16 cellular contexts compared by ENCODE assay signal in the genomic region with DNA sequence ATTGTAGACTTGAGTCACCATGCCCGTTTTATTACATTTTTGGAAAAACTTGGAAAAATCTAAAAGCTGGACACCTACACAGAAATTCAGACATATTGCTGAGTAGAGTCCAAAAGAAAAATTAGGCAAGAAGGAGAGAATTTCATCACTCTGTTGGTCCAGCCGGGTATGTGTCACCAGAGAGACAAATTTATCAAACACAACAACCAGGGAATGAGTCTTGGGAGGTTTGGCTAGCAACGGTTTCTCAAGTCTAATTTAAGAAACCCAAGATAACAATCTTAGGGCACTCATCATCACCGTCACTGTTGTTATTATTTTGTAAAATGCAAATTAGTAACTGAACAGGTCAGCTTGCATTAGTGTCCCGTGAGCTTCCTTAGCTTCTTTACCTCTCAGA. TPM values are rescaled to one million over a fixed set of nuclear protein-coding genes. Genes with fewer than 3 reads are reported as not detected.
DNase-seq lines count a peak whose midpoint lies in the region; TF ChIP-seq lines count a peak whose summit lies in the region.
"Had no signal": no experiment of that assay in that cellular context is flagged by ENCODE, and none has a peak within 500 bp of the region (broad histone marks: within the 10 kb centered on the region; RNA-seq: fewer than 3 reads in every experiment).

No MANE protein-coding gene starts in this region.

- H3K27me3 ChIP-seq in BLaER1 treated with 17β-estradiol and CSF1 and Interleukin-3, amounts not matched to agents 10 nM and 100 nM, result no peaks in the 10 kb centered on the region
- peaks cover 42% of the 10 kb centered on the region for H3K27me3 ChIP-seq in osteoblast (ENCODE audit: insufficient read depth, low read length)
- H3K27me3 ChIP-seq: right atrium auricular region, transverse colon had no signal

- no peak for TF ChIP-seq CTCF in osteoblast (IDR thresholded peaks at IDR 0.05; ENCODE audit: extremely low read depth, low read depth, low read length)
- TF ChIP-seq CTCF in nephron progenitor cell (IDR thresholded peaks at IDR 0.05), result no peak
- TF ChIP-seq CTCF in chondrocyte (IDR thresholded peaks at IDR 0.05), result no peak

- peak overlapping the region in 7 of 11 experiments; percentile 9 to 38 (median 29); a peak in 8 of 22 replicates for H3K4me2 ChIP-seq in BLaER1 treated with 17β-estradiol and CSF1 and Interleukin-3, amounts not matched to agents 10 nM and 100 nM
- peak overlapping the region; percentile 63 for H3K4me2 ChIP-seq in osteoblast (ENCODE audit: insufficient read depth, low read length)

- H3K4me3 Mint-ChIP-seq in nephron progenitor cell (no peak overlapping the region), chondrocyte (ENCODE audit: unreplicated experiment) (no peak overlapping the region)

- H3K36me3 Mint-ChIP-seq in nephron progenitor cell (ENCODE audit: low read depth) (no peaks in the 10 kb centered on the region), chondrocyte (ENCODE audit: low read depth) (peaks cover 1% of the 10 kb centered on the region)

- H3K27me3 Mint-ChIP-seq in nephron progenitor cell (ENCODE audit: low read depth, poor library complexity) (peaks cover 11% of the 10 kb centered on the region), chondrocyte (ENCODE audit: low read depth) (peaks cover 21% of the 10 kb centered on the region)

- no peak overlapping the region for H3K27ac ChIP-seq in BLaER1 treated with 17β-estradiol and CSF1 and Interleukin-3, amounts not matched to agents 10 nM and 100 nM
- peak overlapping the region; percentile 79 for H3K27ac ChIP-seq in osteoblast (ENCODE audit: low read depth, low read length)
- H3K27ac ChIP-seq: right atrium auricular region, transverse colon had no signal

- H3K4me3 ChIP-seq in BLaER1 treated with 17β-estradiol and CSF1 and Interleukin-3, amounts not matched to agents 10 nM and 100 nM, result no peak overlapping the region
- no peak overlapping the region for H3K4me3 ChIP-seq in osteoblast (ENCODE audit: insufficient read depth, low read length)
- H3K4me3 ChIP-seq: right atrium auricular region, transverse colon had no signal

- H3K9ac ChIP-seq in BLaER1 treated with 17β-estradiol and CSF1 and Interleukin-3, amounts not matched to agents 10 nM and 100 nM, result no peak overlapping the region

- H3K27ac Mint-ChIP-seq in nephron progenitor cell, result no peak overlapping the region
- no peak overlapping the region for H3K27ac Mint-ChIP-seq in chondrocyte (ENCODE audit: unreplicated experiment)

- H3K36me3 ChIP-seq in BLaER1 treated with 17β-estradiol and CSF1 and Interleukin-3, amounts not matched to agents 10 nM and 100 nM, result no peaks in the 10 kb centered on the region
- H3K36me3 ChIP-seq in osteoblast (ENCODE audit: insufficient read depth, low read length), result no peaks in the 10 kb centered on the region
- H3K36me3 ChIP-seq: right atrium auricular region, transverse colon had no signal

- H3K9me3 Mint-ChIP-seq in nephron progenitor cell, result no peaks in the 10 kb centered on the region
- no peaks in the 10 kb centered on the region for H3K9me3 Mint-ChIP-seq in chondrocyte (ENCODE audit: low read depth)

- no peaks in the 10 kb centered on the region for H3K79me2 ChIP-seq in osteoblast (ENCODE audit: insufficient read depth, low read length)

- no peak overlapping the region for H2AFZ ChIP-seq in osteoblast (ENCODE audit: low read length)

- H3K4me1 ChIP-seq in BLaER1 treated with 17β-estradiol and CSF1 and Interleukin-3, amounts not matched to agents 10 nM and 100 nM, result peaks cover 0 to 15% (median 7%) of the 10 kb centered on the region in 10 experiments; a peak in 6 of 20 replicates
- H3K4me1 ChIP-seq in osteoblast (ENCODE audit: insufficient read depth, low read length), result peaks cover 5% of the 10 kb centered on the region
- H3K4me1 ChIP-seq: right atrium auricular region had no signal

- H3K9me3 ChIP-seq in BLaER1 treated with 17β-estradiol and CSF1 and Interleukin-3, amounts not matched to agents 10 nM and 100 nM (replicated peaks in 1 of 11), result no peaks in the 10 kb centered on the region
- H3K9me3 ChIP-seq in osteoblast (ENCODE audit: low read depth, low read length), result no peaks in the 10 kb centered on the region
- H3K9me3 ChIP-seq: right atrium auricular region, transverse colon had no signal

- H3K4me1 Mint-ChIP-seq in nephron progenitor cell (no peaks in the 10 kb centered on the region), chondrocyte (ENCODE audit: low read depth) (peaks cover 5% of the 10 kb centered on the region)

- DNase-seq in M059J (ENCODE audit: low read depth) (peak; percentile 58), dedifferentiated amniotic fluid mesenchymal stem cell (ENCODE audit: extremely low spot score) (peak; percentile 30), osteoblast (ENCODE audit: insufficient read length, low spot score, missing footprints) (peak; percentile 95), mucosa of gallbladder (ENCODE audit: low spot score) (no peak), nephron progenitor cell (no peak), chondrocyte (ENCODE audit: low spot score) (no peak)
- no peak for DNase-seq in activated effector memory CD4-positive, alpha-beta T cell treated with Interleukin-2 at 50 U/mL for 16 hours
- DNase-seq: activated naive CD4-positive, alpha-beta T cell treated with Interleukin-2 at 50 U/mL for 16 hours; effector CD4-positive, alpha-beta T cell; KBM-7; NCI-H146; stimulated activated CD4-positive, alpha-beta T cell treated with anti-CD3 and anti-CD28 coated beads, Interleukin-2, amount 100 ng/mL, for 48 hours; T-helper 1 cell; transverse colon had no signal

- H4K20me1 ChIP-seq in BLaER1 treated with 17β-estradiol and CSF1 and Interleukin-3, amounts not matched to agents 10 nM and 100 nM, result no peaks in the 10 kb centered on the region
- H4K20me1 ChIP-seq in osteoblast (ENCODE audit: insufficient read depth, low read length), result no peaks in the 10 kb centered on the region

RNA-seq across cellular contexts. Expression of a gene that starts 27.7 kb away (rescaled TPM):
- total RNA-seq in M059J (2014; rRNA removed; shearing (Covaris generic)), result 7.3 and 19.2 TPM in 2 replicates
- total RNA-seq in osteoblast (32.6 and 35.9 TPM in 2 replicates), mucosa of gallbladder (9.5 TPM), chondrocyte (11.2 to 17.3 TPM (median 11.8 TPM) in 3 replicates)

Comparison
In these comparisons a context has a peak if more than half of its experiments do, and no peak if none do; other contexts are left out.
1. DNase-seq: peak in M059J (single experiment), dedifferentiated amniotic fluid mesenchymal stem cell (single experiment) and osteoblast (single experiment); none in mucosa of gallbladder (single experiment), nephron progenitor cell (single experiment), activated effector memory CD4-positive, alpha-beta T cell treated with Interleukin-2 at 50 U/mL for 16 hours (single experiment) and chondrocyte (single experiment).